In the genomic region with DNA sequence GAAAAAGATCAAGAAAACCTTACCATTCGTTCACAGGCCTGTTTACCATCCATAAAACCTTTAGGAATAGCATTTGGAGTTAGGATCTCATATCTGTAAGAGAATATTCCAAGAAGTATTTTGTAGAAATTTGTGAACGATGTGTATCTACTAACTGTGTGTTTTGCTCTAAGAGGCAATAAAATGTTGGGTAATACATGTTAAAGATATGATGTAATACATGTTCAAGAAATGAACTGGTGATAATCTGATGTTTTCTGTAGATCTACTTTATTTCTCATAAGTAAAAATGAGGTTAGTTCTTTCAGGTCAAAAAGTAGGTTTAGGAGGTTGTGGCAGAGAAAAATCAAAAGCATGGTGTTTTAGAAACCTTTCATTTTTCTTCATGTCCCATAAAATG, we compare ENCODE assay signal across 22 cellular contexts.
"Had no signal": no experiment of that assay in that cellular context is flagged by ENCODE, and none has a peak within 500 bp of the region (broad histone marks: within the 10 kb centered on the region; RNA-seq: fewer than 3 reads in every experiment).

No MANE protein-coding gene starts in this region.

- H3K27ac Mint-ChIP-seq: effector memory CD8-positive, alpha-beta T cell; immature natural killer cell; natural killer cell; stimulated activated naive B cell treated with anti-CD40 and anti-IgM and Interleukin-4, amounts not matched to agents 10 μg/mL and 1 μg/mL and 100 μg/mL, for 72 hours; stimulated activated naive CD8-positive, alpha-beta T cell treated with anti-CD3 and anti-CD28 coated beads, Interleukin-15, Interleukin-2, amounts not matched to agents 100 ng/mL and 50 ng/mL, for 24 hours had no signal

- ATAC-seq: effector memory CD8-positive, alpha-beta T cell; heart right ventricle; left ventricle myocardium superior; lower lobe of right lung; natural killer cell; pancreas; stimulated activated naive B cell treated with anti-CD40 and anti-IgM and Interleukin-4, amounts not matched to agents 10 μg/mL and 1 μg/mL and 100 μg/mL, for 72 hours had no signal

- H3K9me3 ChIP-seq: esophagus muscularis mucosa, heart right ventricle, lower lobe of right lung, pancreas, sigmoid colon, vagina had no signal

- H3K4me3 Mint-ChIP-seq: effector memory CD8-positive, alpha-beta T cell; immature natural killer cell; natural killer cell; stimulated activated naive B cell treated with anti-CD40 and anti-IgM and Interleukin-4, amounts not matched to agents 10 μg/mL and 1 μg/mL and 100 μg/mL, for 72 hours; stimulated activated naive CD8-positive, alpha-beta T cell treated with anti-CD3 and anti-CD28 coated beads, Interleukin-15, Interleukin-2, amounts not matched to agents 100 ng/mL and 50 ng/mL, for 24 hours had no signal

- H3K36me3 Mint-ChIP-seq: natural killer cell had no signal

- H3K27me3 ChIP-seq: esophagus muscularis mucosa, heart right ventricle, pancreas, sigmoid colon, vagina had no signal

- H3K9me3 Mint-ChIP-seq: effector memory CD8-positive, alpha-beta T cell; immature natural killer cell; natural killer cell; stimulated activated naive B cell treated with anti-CD40 and anti-IgM and Interleukin-4, amounts not matched to agents 10 μg/mL and 1 μg/mL and 100 μg/mL, for 72 hours; stimulated activated naive CD8-positive, alpha-beta T cell treated with anti-CD3 and anti-CD28 coated beads, Interleukin-15, Interleukin-2, amounts not matched to agents 100 ng/mL and 50 ng/mL, for 24 hours had no signal

- H3K4me1 ChIP-seq: esophagus muscularis mucosa, lower lobe of right lung, pancreas, sigmoid colon, vagina had no signal

- H3K27ac ChIP-seq: epithelial cell of prostate, esophagus muscularis mucosa, heart right ventricle, lower lobe of right lung, pancreas, sigmoid colon, vagina had no signal

- DNase-seq: cerebellar nuclear complex; cortex of kidney; effector memory CD8-positive, alpha-beta T cell; foreskin melanocyte; glutamatergic neuron; heart right ventricle; hypothalamus; immature natural killer cell; left ventricle myocardium superior; lower lobe of right lung; natural killer cell; occipital lobe; pancreas; sigmoid colon; stimulated activated CD4-positive, alpha-beta T cell treated with anti-CD3 and anti-CD28 coated beads, Interleukin-15, amount 100 ng/mL, for 24 hours; stimulated activated CD4-positive, alpha-beta T cell treated with anti-CD3 and anti-CD28 coated beads, Interleukin-2, amount 100 ng/mL, for 48 hours; stimulated activated naive B cell treated with anti-CD40 and anti-IgM and Interleukin-4, amounts not matched to agents 10 μg/mL and 1 μg/mL and 100 μg/mL, for 72 hours; trophoblast cell had no signal

- H3K27me3 Mint-ChIP-seq: stimulated activated naive B cell treated with anti-CD40 and anti-IgM and Interleukin-4, amounts not matched to agents 10 μg/mL and 1 μg/mL and 100 μg/mL, for 72 hours; stimulated activated naive CD8-positive, alpha-beta T cell treated with anti-CD3 and anti-CD28 coated beads, Interleukin-15, Interleukin-2, amounts not matched to agents 100 ng/mL and 50 ng/mL, for 24 hours had no signal

- H3K4me1 Mint-ChIP-seq: immature natural killer cell; natural killer cell; stimulated activated naive B cell treated with anti-CD40 and anti-IgM and Interleukin-4, amounts not matched to agents 10 μg/mL and 1 μg/mL and 100 μg/mL, for 72 hours had no signal

- H3K4me3 ChIP-seq: esophagus muscularis mucosa, heart right ventricle, lower lobe of right lung, pancreas, sigmoid colon, vagina had no signal
